ENCODE assay signal across 32 cellular contexts in genomic region chrX:30965751-30966150, GRCh38.
"Had no signal": no experiment of that assay in that cellular context is flagged by ENCODE, and none has a peak within 500 bp of the region (broad histone marks: within the 10 kb centered on the region; RNA-seq: fewer than 3 reads in every experiment).

No MANE protein-coding gene starts in this region.

- H3K4me3 ChIP-seq: adrenal gland, breast epithelium, cardiac muscle cell, coronary artery, dorsolateral prefrontal cortex, esophagus muscularis mucosa had no signal

- H3K27ac ChIP-seq: adrenal gland, breast epithelium, cardiac muscle cell, coronary artery, dorsolateral prefrontal cortex, esophagus muscularis mucosa had no signal

- H3K27me3 ChIP-seq: cardiac muscle cell, esophagus muscularis mucosa had no signal

- H3K4me1 ChIP-seq: adrenal gland, breast epithelium, esophagus muscularis mucosa had no signal

- ATAC-seq: activated CD4-positive, alpha-beta T cell treated with anti-CD3 and anti-CD28 coated beads for 36 hours; activated CD8-positive, alpha-beta memory T cell treated with anti-CD3 and anti-CD28 coated beads, Interleukin-2, amount 10 ng/mL, durations not matched to agents 7 days and 5 days; activated CD8-positive, alpha-beta T cell treated with anti-CD3 and anti-CD28 coated beads, Interleukin-2, amount 10 ng/mL, durations not matched to agents 7 days and 5 days; activated naive CD8-positive, alpha-beta T cell treated with anti-CD3 and anti-CD28 coated beads, Interleukin-2, amount 50 U/mL, for 24 hours; activated T-cell treated with anti-CD3 and anti-CD28 coated beads, Interleukin-2, amount 50 U/mL, for 72 hours; T-helper 17 cell had no signal

- H3K36me3 ChIP-seq: adrenal gland, breast epithelium, cardiac muscle cell, esophagus muscularis mucosa had no signal

- H3K9me3 ChIP-seq: adrenal gland, breast epithelium, esophagus muscularis mucosa had no signal

- DNase-seq: activated CD4-positive, alpha-beta memory T cell treated with anti-CD3 and anti-CD28 coated beads for 36 hours; activated CD4-positive, alpha-beta T cell treated with anti-CD3 and anti-CD28 coated beads for 36 hours; activated CD4-positive, alpha-beta T cell treated with anti-CD3 and anti-CD28 coated beads, Interleukin-2, amount 10 ng/mL, durations not matched to agents 24 days and 14 days; activated CD4-positive, CD25-positive, alpha-beta regulatory T cell; activated CD4-positive, CD25-positive, alpha-beta regulatory T cell treated with anti-CD3 and anti-CD28 coated beads, Interleukin-2, amount 50 U/mL, for 72 hours; activated CD8-positive, alpha-beta memory T cell treated with anti-CD3 and anti-CD28 coated beads, Interleukin-2, amount 10 ng/mL, durations not matched to agents 7 days and 5 days; activated CD8-positive, alpha-beta memory T cell treated with anti-CD3 and anti-CD28 coated beads, Interleukin-2, amount 50 U/mL, for 4 hours; activated CD8-positive, alpha-beta T cell treated with anti-CD3 and anti-CD28 coated beads, Interleukin-2, amount 10 ng/mL, durations not matched to agents 7 days and 5 days; activated gamma-delta T cell; activated naive CD4-positive, alpha-beta T cell; activated naive CD8-positive, alpha-beta T cell treated with anti-CD3 and anti-CD28 coated beads for 36 hours; activated naive CD8-positive, alpha-beta T cell treated with anti-CD3 and anti-CD28 coated beads, Interleukin-2, amount 50 U/mL, for 24 hours; activated T-cell treated with anti-CD3 and anti-CD28 coated beads for 4 hours; activated T-cell treated with anti-CD3 and anti-CD28 coated beads, Interleukin-2, amount 50 U/mL, for 24 hours; activated T-cell treated with anti-CD3 and anti-CD28 coated beads, Interleukin-2, amount 50 U/mL, for 72 hours; adrenal gland; amygdala; aorta; central memory CD4-positive, alpha-beta T cell; cerebellar nuclear complex; dorsolateral prefrontal cortex; effector memory CD4-positive, alpha-beta T cell; endodermal cell; foreskin melanocyte; head of caudate nucleus; hippocampal formation; T-helper 17 cell; T1000 had no signal
